Comparison of ENCODE assay signal across 27 cellular contexts in the genomic region with DNA sequence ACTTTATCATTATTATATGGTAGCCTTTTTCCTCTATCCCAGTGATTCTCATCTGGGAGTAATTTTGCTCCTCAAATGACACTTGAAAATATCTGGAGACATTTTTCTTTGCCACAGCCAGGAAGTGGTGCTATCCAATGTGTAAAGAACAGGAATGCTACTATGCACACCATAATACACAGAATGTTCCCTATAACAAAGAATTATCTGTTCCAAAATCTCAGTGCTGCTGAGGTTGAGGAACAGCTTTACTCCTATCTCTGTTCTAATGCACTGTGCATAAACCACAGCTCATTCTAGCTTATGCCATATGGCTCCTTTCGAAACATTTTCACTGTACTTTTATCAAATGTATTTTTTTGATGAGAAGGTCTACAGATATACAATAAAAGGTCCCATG.
"Had no signal": no experiment of that assay in that cellular context is flagged by ENCODE, and none has a peak within 500 bp of the region (broad histone marks: within the 10 kb centered on the region; RNA-seq: fewer than 3 reads in every experiment).

No MANE protein-coding gene starts in this region.

- H3K27me3 ChIP-seq: adrenal gland, body of pancreas, colonic mucosa, esophagus squamous epithelium, gastroesophageal sphincter, heart right ventricle had no signal

- H3K4me1 ChIP-seq: adrenal gland, body of pancreas, colonic mucosa, esophagus squamous epithelium, gastroesophageal sphincter, heart right ventricle had no signal

- H3K27ac ChIP-seq: adrenal gland, body of pancreas, colonic mucosa, epithelial cell of prostate, esophagus squamous epithelium, gastroesophageal sphincter, heart right ventricle had no signal

- H3K36me3 ChIP-seq: adrenal gland, colonic mucosa, esophagus squamous epithelium, gastroesophageal sphincter, heart right ventricle had no signal

- H3K4me3 ChIP-seq: adrenal gland, body of pancreas, colonic mucosa, esophagus squamous epithelium, gastroesophageal sphincter, heart right ventricle had no signal

- H3K9me3 ChIP-seq: adrenal gland, body of pancreas, colonic mucosa, esophagus squamous epithelium, gastroesophageal sphincter had no signal

- DNase-seq: activated CD4-positive, alpha-beta memory T cell treated with anti-CD3 and anti-CD28 coated beads for 36 hours; activated CD4-positive, alpha-beta T cell treated with anti-CD3 and anti-CD28 coated beads for 36 hours; activated CD4-positive, alpha-beta T cell treated with anti-CD3 and anti-CD28 coated beads, Interleukin-2, amount 10 ng/mL, durations not matched to agents 24 days and 14 days; activated CD4-positive, CD25-positive, alpha-beta regulatory T cell; activated CD4-positive, CD25-positive, alpha-beta regulatory T cell treated with anti-CD3 and anti-CD28 coated beads, Interleukin-2, amount 50 U/mL, for 72 hours; activated CD8-positive, alpha-beta memory T cell treated with anti-CD3 and anti-CD28 coated beads, Interleukin-2, amount 10 ng/mL, durations not matched to agents 7 days and 5 days; activated CD8-positive, alpha-beta memory T cell treated with anti-CD3 and anti-CD28 coated beads, Interleukin-2, amount 50 U/mL, for 4 hours; activated CD8-positive, alpha-beta T cell treated with anti-CD3 and anti-CD28 coated beads, Interleukin-2, amount 10 ng/mL, durations not matched to agents 7 days and 5 days; activated effector memory CD4-positive, alpha-beta T cell treated with anti-CD3 and anti-CD28 coated beads, Interleukin-2, amount 50 U/mL, for 16 hours; activated naive CD4-positive, alpha-beta T cell treated with anti-CD3 and anti-CD28 coated beads for 36 hours; activated naive CD8-positive, alpha-beta T cell treated with anti-CD3 and anti-CD28 coated beads for 36 hours; activated naive CD8-positive, alpha-beta T cell treated with anti-CD3 and anti-CD28 coated beads, Interleukin-2, amount 50 U/mL, for 24 hours; activated T-cell treated with anti-CD3 and anti-CD28 coated beads, Interleukin-2, amount 50 U/mL, for 1 hour; activated T-cell treated with anti-CD3 and anti-CD28 coated beads, Interleukin-2, amount 50 U/mL, for 48 hours; adrenal gland; amygdala; aorta; body of pancreas; caudate nucleus; colonic mucosa; effector CD8-positive, alpha-beta T cell; esophagus squamous epithelium; foreskin melanocyte; heart right ventricle; T-helper 2 cell had no signal
